Comparison of ENCODE assay signal across 9 cellular contexts in the genomic region with DNA sequence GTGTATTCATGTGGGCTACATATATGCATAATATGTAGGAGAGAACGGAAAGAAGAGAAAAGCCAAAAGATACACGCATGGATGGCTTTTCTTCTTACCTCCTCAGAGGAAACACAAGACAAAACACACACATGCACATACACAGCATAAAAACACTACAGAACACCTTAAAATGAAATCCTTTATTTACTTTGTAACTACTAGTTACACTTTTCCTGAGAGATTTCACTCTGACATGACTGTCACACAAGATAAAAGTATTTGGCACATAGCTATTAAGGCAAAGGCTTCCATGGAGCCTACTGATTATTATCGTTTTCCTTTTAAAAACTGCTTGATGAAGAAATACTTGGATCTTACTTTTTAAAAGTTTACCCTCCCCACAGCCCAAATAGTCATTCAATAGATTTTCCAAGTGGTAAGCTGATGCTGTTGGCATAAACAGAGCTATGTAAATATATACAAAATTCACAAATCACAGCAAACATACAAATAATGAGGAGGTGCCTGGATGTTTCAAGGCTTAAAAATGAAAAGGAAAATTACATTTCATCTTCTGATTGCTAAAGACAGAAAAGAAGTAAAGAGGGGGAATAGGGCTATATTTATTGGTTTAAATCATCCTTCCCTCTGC. TPM values are rescaled to one million over a fixed set of nuclear protein-coding genes. Genes with fewer than 3 reads are reported as not detected.
DNase-seq lines count a peak whose midpoint lies in the region; ATAC-seq, FAIRE-seq and TF ChIP-seq lines count a peak whose summit lies in the region.
"Had no signal": no experiment of that assay in that cellular context is flagged by ENCODE, and none has a peak within 500 bp of the region (broad histone marks: within the 10 kb centered on the region; RNA-seq: fewer than 3 reads in every experiment).

No MANE protein-coding gene starts in this region.

- no peaks in the 10 kb centered on the region for H3K9me3 ChIP-seq in astrocyte (ENCODE audit: insufficient read depth, low read depth, low read length)
- H3K9me3 ChIP-seq in left lung, result no peaks in the 10 kb centered on the region
- H3K9me3 ChIP-seq in stomach smooth muscle (ENCODE audit: control insufficient read depth in 2 of 2, low read length in 2 of 2), result no peaks in the 10 kb centered on the region

- H3K27ac Mint-ChIP-seq in IgD-negative memory B cell (peak overlapping the region; percentile 88 to 97 (median 97)), astrocyte (ENCODE audit: unreplicated experiment) (peak overlapping the region; percentile 100)
- H3K27ac Mint-ChIP-seq in activated naive CD4-positive, alpha-beta T cell treated with anti-CD3 and anti-CD28 coated beads, Interleukin-2, amount 50 U/mL, for 72 hours, result peak overlapping the region in 1 of 2 donors; percentile 54

- H2AFZ ChIP-seq in astrocyte (ENCODE audit: low read depth, low read length), result no peak overlapping the region

- FAIRE-seq in astrocyte (lab: Jason Lieb, UNC), result peak; percentile 9

- intact Hi-C loops in left lung (cut with DNase I), result loop anchor here in 1 of 2 donors (10.0 kb wide), 1 partner anchor 1077 kb away; no protein-coding TSS in a partner anchor

- peak overlapping the region; percentile 64 for H3K9ac ChIP-seq in astrocyte (ENCODE audit: low read length)
- peak overlapping the region in 1 of 2 donors; percentile 78 for H3K9ac ChIP-seq in stomach smooth muscle (ENCODE audit: low read length in 2 of 2)

- ATAC-seq in left lung, result no peak
- ATAC-seq in activated naive CD4-positive, alpha-beta T cell treated with anti-CD3 and anti-CD28 coated beads, Interleukin-2, amount 50 U/mL, for 72 hours, result no peak
- no peak for ATAC-seq in GM21825 (IDR thresholded peaks at IDR 0.05; ENCODE audit: unreplicated experiment)

- no peak overlapping the region for H3K4me3 ChIP-seq in astrocyte (ENCODE audit: insufficient read depth, low read depth, low read length)
- H3K4me3 ChIP-seq in left lung, result peak overlapping the region in 1 of 2 donors; percentile 21
- H3K4me3 ChIP-seq in stomach smooth muscle (ENCODE audit: low read length in 2 of 2), result peak overlapping the region; percentile 35 to 52

- H3K4me3 Mint-ChIP-seq in IgD-negative memory B cell (peak overlapping the region; percentile 76 to 92 (median 89)), astrocyte (ENCODE audit: unreplicated experiment) (peak overlapping the region; percentile 77)

- peaks cover 19% of the 10 kb centered on the region for H4K20me1 ChIP-seq in astrocyte (ENCODE audit: insufficient read depth, low read length)

- H3K4me1 Mint-ChIP-seq in IgD-negative memory B cell (peaks cover 64 to 78% (median 74%) of the 10 kb centered on the region in 3 donors), astrocyte (ENCODE audit: low read depth, unreplicated experiment) (peaks cover 74% of the 10 kb centered on the region)

- TF ChIP-seq CTCF in astrocyte (IDR thresholded peaks at IDR 0.05; ENCODE audit: insufficient read depth, low read depth, low read length) (no peak), left lung (IDR thresholded peaks at IDR 0.05) (no peak)

- peak overlapping the region; percentile 79 for H3K4me2 ChIP-seq in astrocyte (ENCODE audit: low read length)

- H3K27me3 Mint-ChIP-seq in IgD-negative memory B cell (peaks cover 4% of the 10 kb centered on the region), astrocyte (ENCODE audit: low read depth, unreplicated experiment) (no peaks in the 10 kb centered on the region)

- no peaks in the 10 kb centered on the region for H3K36me3 Mint-ChIP-seq in IgD-negative memory B cell
- H3K36me3 Mint-ChIP-seq in astrocyte (ENCODE audit: low read depth, unreplicated experiment), result peaks cover 2% of the 10 kb centered on the region
- no peaks in the 10 kb centered on the region for H3K36me3 Mint-ChIP-seq in activated naive CD4-positive, alpha-beta T cell treated with anti-CD3 and anti-CD28 coated beads, Interleukin-2, amount 50 U/mL, for 72 hours

- peak overlapping the region; percentile 52 for H3K27ac ChIP-seq in astrocyte (ENCODE audit: low read depth, low read length)
- H3K27ac ChIP-seq in left lung, result peak overlapping the region; percentile 98 to 99
- no peak overlapping the region for H3K27ac ChIP-seq in stomach smooth muscle (ENCODE audit: low read length)

- DNase-seq in astrocyte (ENCODE audit: low read depth), result no peak
- no peak for DNase-seq in left lung
- DNase-seq in GM19240 (ENCODE audit: insufficient read length, low spot score), result no peak
- no peak for DNase-seq in NCI-H187 (lab: John Stamatoyannopoulos, UW)
- no peak for DNase-seq in activated naive CD4-positive, alpha-beta T cell treated with anti-CD3 and anti-CD28 coated beads, Interleukin-2, amount 50 U/mL, for 72 hours (ENCODE audit: low spot score in 2 of 2)
- DNase-seq: NCI-H774 had no signal

- peaks cover 95% of the 10 kb centered on the region for H3K79me2 ChIP-seq in astrocyte (ENCODE audit: insufficient read depth, low read length)

- H3K4me1 ChIP-seq in astrocyte (ENCODE audit: insufficient read depth, low read length) (peaks cover 58% of the 10 kb centered on the region), left lung (peaks cover 8 to 82% of the 10 kb centered on the region in 2 donors), stomach smooth muscle (ENCODE audit: control insufficient read depth, insufficient read depth, low read length) (peaks cover 8% of the 10 kb centered on the region)

- H3K9me3 Mint-ChIP-seq in IgD-negative memory B cell, result peaks cover 0 to 2% (median 0%) of the 10 kb centered on the region in 3 donors
- no peaks in the 10 kb centered on the region for H3K9me3 Mint-ChIP-seq in astrocyte (ENCODE audit: unreplicated experiment)
- no peaks in the 10 kb centered on the region for H3K9me3 Mint-ChIP-seq in activated naive CD4-positive, alpha-beta T cell treated with anti-CD3 and anti-CD28 coated beads, Interleukin-2, amount 50 U/mL, for 72 hours

- H3K27me3 ChIP-seq in astrocyte (ENCODE audit: insufficient read depth, low read length), result no peaks in the 10 kb centered on the region
- peaks cover 0 to 52% of the 10 kb centered on the region in 2 donors for H3K27me3 ChIP-seq in left lung
- peaks cover 9 to 22% of the 10 kb centered on the region in 2 donors for H3K27me3 ChIP-seq in stomach smooth muscle (ENCODE audit: control insufficient read depth in 1 of 2, insufficient read depth in 2 of 2, low read length in 2 of 2)

- no peaks in the 10 kb centered on the region for H3K36me3 ChIP-seq in astrocyte (ENCODE audit: insufficient read depth, low read length)
- peaks cover 0 to 14% of the 10 kb centered on the region in 2 donors for H3K36me3 ChIP-seq in left lung
- H3K36me3 ChIP-seq in stomach smooth muscle (ENCODE audit: control insufficient read depth in 2 of 2, insufficient read depth in 2 of 2, low read length in 2 of 2), result no peaks in the 10 kb centered on the region

RNA-seq across cellular contexts. Expression of a gene that starts 8.6 kb away (rescaled TPM):
- 51.5 TPM for polyA plus RNA-seq in IgD-negative memory B cell
- total RNA-seq in astrocyte (84.9 and 90.9 TPM in 2 replicates), left lung (100 to 1,000 TPM; 141 to 272 TPM)
- total RNA-seq in activated naive CD4-positive, alpha-beta T cell treated with anti-CD3 and anti-CD28 coated beads, Interleukin-2, amount 50 U/mL, for 72 hours, result 1 to 10 TPM; 4.1 to 6.1 TPM

Comparison
In these comparisons a context has a peak if more than half of its experiments do, and no peak if none do; other contexts are left out.
1. RNA of a gene that starts 8.6 kb away (total RNA-seq): 141 to 272 TPM in left lung and 84.9 to 90.9 TPM in astrocyte; 4.1 to 6.1 TPM in activated naive CD4-positive, alpha-beta T cell treated with anti-CD3 and anti-CD28 coated beads, Interleukin-2, amount 50 U/mL, for 72 hours; every median in the first group is over 10 times any median in the second.